ENCODE assay signal across 1 cellular context in the genomic region with DNA sequence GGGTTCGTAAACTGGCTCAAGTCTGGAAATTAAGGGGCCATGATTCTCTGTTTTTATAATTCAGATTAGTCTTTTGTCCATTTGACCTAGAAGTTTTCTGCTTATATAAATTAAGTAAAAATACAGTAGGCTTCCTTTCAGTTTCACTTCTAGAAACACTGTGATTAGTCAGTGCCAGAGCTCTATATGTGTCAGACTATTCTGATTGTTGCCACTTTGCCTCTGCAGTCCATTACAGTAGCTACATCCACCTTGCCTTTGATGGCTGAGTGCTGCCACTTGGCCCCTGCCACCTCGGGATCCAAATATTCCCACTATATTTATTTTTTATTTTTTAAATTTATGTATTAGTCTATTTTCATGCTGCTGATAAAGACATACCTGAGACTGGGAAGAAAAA.
TF ChIP-seq lines count a peak whose summit lies in the region.

No MANE protein-coding gene starts in this region.

TF ChIP-seq in GM12878, 131 proteins besides CTCF, POLR2A, EP300 and RAD21:
- TF ChIP-seq, protein P1, sequence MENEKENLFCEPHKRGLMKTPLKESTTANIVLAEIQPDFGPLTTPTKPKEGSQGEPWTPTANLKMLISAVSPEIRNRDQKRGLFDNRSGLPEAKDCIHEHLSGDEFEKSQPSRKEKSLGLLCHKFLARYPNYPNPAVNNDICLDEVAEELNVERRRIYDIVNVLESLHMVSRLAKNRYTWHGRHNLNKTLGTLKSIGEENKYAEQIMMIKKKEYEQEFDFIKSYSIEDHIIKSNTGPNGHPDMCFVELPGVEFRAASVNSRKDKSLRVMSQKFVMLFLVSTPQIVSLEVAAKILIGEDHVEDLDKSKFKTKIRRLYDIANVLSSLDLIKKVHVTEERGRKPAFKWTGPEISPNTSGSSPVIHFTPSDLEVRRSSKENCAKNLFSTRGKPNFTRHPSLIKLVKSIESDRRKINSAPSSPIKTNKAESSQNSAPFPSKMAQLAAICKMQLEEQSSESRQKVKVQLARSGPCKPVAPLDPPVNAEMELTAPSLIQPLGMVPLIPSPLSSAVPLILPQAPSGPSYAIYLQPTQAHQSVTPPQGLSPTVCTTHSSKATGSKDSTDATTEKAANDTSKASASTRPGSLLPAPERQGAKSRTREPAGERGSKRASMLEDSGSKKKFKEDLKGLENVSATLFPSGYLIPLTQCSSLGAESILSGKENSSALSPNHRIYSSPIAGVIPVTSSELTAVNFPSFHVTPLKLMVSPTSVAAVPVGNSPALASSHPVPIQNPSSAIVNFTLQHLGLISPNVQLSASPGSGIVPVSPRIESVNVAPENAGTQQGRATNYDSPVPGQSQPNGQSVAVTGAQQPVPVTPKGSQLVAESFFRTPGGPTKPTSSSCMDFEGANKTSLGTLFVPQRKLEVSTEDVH (IDR thresholded peaks at IDR 0.05; ENCODE audit: low read depth, partially characterized antibody), result no peak
- TF ChIP-seq JUNB (IDR thresholded peaks at IDR 0.05), result peak; percentile 65
- TF ChIP-seq NFYA (IDR thresholded peaks at IDR 0.05; ENCODE audit: borderline replicate concordance, low read depth, low read length), result no peak
- TF ChIP-seq IRF4 (IDR thresholded peaks at IDR 0.05; ENCODE audit: low read depth, low read length), result peak; percentile 27; the same call in 1 of the 2 replicates
TF ChIP-seq in GM12878: peak in this region for 2.
